Comparison of ENCODE assay signal across 1 cellular context in genomic region chr2:29115797-29116781, GRCh38.
TF ChIP-seq lines count a peak whose summit lies in the region.

No MANE protein-coding gene starts in this region.

TF ChIP-seq in A549, 52 proteins besides CTCF, POLR2A, EP300 and RAD21 (continued from another document):
- TF ChIP-seq SMC3 (IDR thresholded peaks at IDR 0.05), result 0 out of 3 replicates have a peak, but pooled peaks have one; percentile 22
- TF ChIP-seq E2F6 (IDR thresholded peaks at IDR 0.05; ENCODE audit: borderline replicate concordance, low read depth), result peak; percentile 44; the same call in 1 of the 2 replicates
